9 cellular contexts compared by ENCODE assay signal in genomic region chr4:73735231-73735630, GRCh38. TPM values are rescaled to one million over a fixed set of nuclear protein-coding genes. Genes with fewer than 3 reads are reported as not detected.
A peak's percentile ranks its signal among the peaks of the same experiment; 100 is the strongest.
DNase-seq lines count a peak whose midpoint lies in the region; ATAC-seq and TF ChIP-seq lines count a peak whose summit lies in the region.
"Had no signal": no experiment of that assay in that cellular context is flagged by ENCODE, and none has a peak within 500 bp of the region (broad histone marks: within the 10 kb centered on the region; RNA-seq: fewer than 3 reads in every experiment).

No MANE protein-coding gene starts in this region.

- no peak overlapping the region for H3K9ac ChIP-seq in mammary epithelial cell (ENCODE audit: insufficient read depth, low read length)

- H3K4me1 Mint-ChIP-seq in MCF 10A (ENCODE audit: insufficient read depth, unreplicated experiment), result peaks cover 19% of the 10 kb centered on the region
- H3K4me1 Mint-ChIP-seq in T-cell, result peaks cover 0 to 4% (median 0%) of the 10 kb centered on the region in 3 donors

- POLR2A ChIA-PET in MCF 10A (lab: Yijun Ruan, JAX), result no interaction called here
- POLR2A ChIA-PET in T-cell (lab: Charles Lee), result no interaction called here

- 97% methylated on average over 3 of the region's 3 CpGs for WGBS in mammary epithelial cell (ENCODE audit: low coverage, missing lambda C conversion rate)
- WGBS in upper lobe of left lung, 2 donors, result 42 to 43% methylated on average over 3 of the region's 3 CpGs

- H3K4me1 ChIP-seq in mammary epithelial cell (ENCODE audit: insufficient read depth, low read length) (peaks cover 12% of the 10 kb centered on the region), upper lobe of left lung (peaks cover 30 to 50% (median 38%) of the 10 kb centered on the region in 4 donors)

- H3K4me3 Mint-ChIP-seq in MCF 10A (ENCODE audit: unreplicated experiment), result no peak overlapping the region
- H3K4me3 Mint-ChIP-seq in T-cell, result no peak overlapping the region

- H3K27me3 ChIP-seq in mammary epithelial cell (ENCODE audit: insufficient read depth, low read length), result no peaks in the 10 kb centered on the region
- no peaks in the 10 kb centered on the region for H3K27me3 ChIP-seq in upper lobe of left lung
- H3K27me3 ChIP-seq: cardiac muscle cell had no signal

- TF ChIP-seq POLR2A in upper lobe of left lung (IDR thresholded peaks at IDR 0.05), result no peak

- H3K27ac ChIP-seq in mammary epithelial cell (ENCODE audit: insufficient read depth, low read depth, low read length) (no peak overlapping the region), upper lobe of left lung (peak overlapping the region in 3 of 4 donors; percentile 20 to 77 (median 31))
- H3K27ac ChIP-seq: cardiac muscle cell had no signal

- CTCF ChIA-PET in mammary epithelial cell (lab: Charles Lee; ENCODE audit: low non-redundant PET), result interaction anchor here (0.6 kb wide), 1 partner anchor 426 kb away, joined by 3 read pairs; no protein-coding TSS in a partner anchor
- CTCF ChIA-PET in MCF 10A (lab: Yijun Ruan, JAX), result interaction anchor here (0.6 to 1.0 kb wide), 5 partner anchors 107 to 670 kb away, joined by 3 to 7 read pairs (median 5); no protein-coding TSS in a partner anchor
- CTCF ChIA-PET in T-cell (lab: Charles Lee), result no interaction called here

- no peaks in the 10 kb centered on the region for H3K27me3 Mint-ChIP-seq in MCF 10A (ENCODE audit: insufficient read depth, unreplicated experiment)
- H3K27me3 Mint-ChIP-seq in T-cell, result peaks cover 0 to 4% of the 10 kb centered on the region in 2 donors

- H3K36me3 Mint-ChIP-seq in MCF 10A (ENCODE audit: insufficient read depth, unreplicated experiment) (no peaks in the 10 kb centered on the region), T-cell (no peaks in the 10 kb centered on the region)

- H3K4me3 ChIP-seq in mammary epithelial cell (replicated peaks in 1 of 3; ENCODE audit: insufficient read depth in 1 of 3, low read depth in 2 of 3, low read length in 3 of 3) (no peak overlapping the region), upper lobe of left lung (no peak overlapping the region)
- H3K4me3 ChIP-seq: cardiac muscle cell had no signal

- DNase-seq in mammary epithelial cell, result peak; percentile 35
- DNase-seq in MCF 10A (ENCODE audit: unreplicated experiment), result no peak
- peak; percentile 95 for DNase-seq in SKM-1 treated with dmso at 0.1 percent for 144 hours (lab: John Stamatoyannopoulos, UW; ENCODE audit: unreplicated experiment)
- no peak for DNase-seq in upper lobe of left lung
- DNase-seq in NCI-H187 treated with DMSO at 0.1 percent for 48 hours (lab: John Stamatoyannopoulos, UW), result no peak
- no peak for DNase-seq in NCI-H1092 (lab: John Stamatoyannopoulos, UW)
- no peak for DNase-seq in T-cell

- TF ChIP-seq CTCF in mammary epithelial cell (conservative IDR thresholded peaks at IDR 0.05 in 1 of 2, IDR thresholded peaks at IDR 0.05 in 1 of 2; ENCODE audit: extremely low read depth in 1 of 2, insufficient read depth in 1 of 2, low read depth in 1 of 2, low read length in 2 of 2), result no peak
- TF ChIP-seq CTCF in MCF 10A (IDR thresholded peaks at IDR 0.05; ENCODE audit: unreplicated experiment), result no peak
- TF ChIP-seq CTCF in upper lobe of left lung (IDR thresholded peaks at IDR 0.05), result no peak

- H3K4me2 ChIP-seq in mammary epithelial cell (ENCODE audit: insufficient read depth, low read depth, low read length), result no peak overlapping the region

- dilution Hi-C loops in mammary epithelial cell (cut with HindIII; ENCODE audit: low sequenced_read_pairs), result no loop called here

- no peaks in the 10 kb centered on the region for H3K79me2 ChIP-seq in mammary epithelial cell (ENCODE audit: insufficient read depth, low read length)

- BruUV-seq in mammary epithelial cell (replicated peaks; lab: Mats Ljungman, UMichigan) (no TSS peak), MCF 10A (replicated peaks; lab: Mats Ljungman, UMichigan) (no TSS peak)

- no peaks in the 10 kb centered on the region for H3K36me3 ChIP-seq in mammary epithelial cell (ENCODE audit: insufficient read depth, low read length)
- no peaks in the 10 kb centered on the region for H3K36me3 ChIP-seq in upper lobe of left lung
- H3K36me3 ChIP-seq: cardiac muscle cell had no signal

- no peaks in the 10 kb centered on the region for H4K20me1 ChIP-seq in mammary epithelial cell (ENCODE audit: insufficient read depth, low read length)

- peaks cover 7% of the 10 kb centered on the region for H3K9me3 Mint-ChIP-seq in MCF 10A (ENCODE audit: unreplicated experiment)
- peaks cover 0 to 4% (median 0%) of the 10 kb centered on the region in 3 donors for H3K9me3 Mint-ChIP-seq in T-cell

- ATAC-seq in HG03045 (IDR thresholded peaks at IDR 0.05; ENCODE audit: unreplicated experiment), result peak; percentile 78
- peak in 1 of 2 donors; percentile 57 for ATAC-seq in upper lobe of left lung (ENCODE audit: low FRiP score in 2 of 2)
- no peak for ATAC-seq in T-cell (replicated peaks in 1 of 4)

- H3K27ac Mint-ChIP-seq in MCF 10A (ENCODE audit: low read depth, unreplicated experiment) (no peak overlapping the region), T-cell (no peak overlapping the region)

- TF ChIP-seq EP300 in upper lobe of left lung (IDR thresholded peaks at IDR 0.05), result peak in 2 of 4 donors; percentile 67 to 76

- intact Hi-C loops in mammary epithelial cell (cut with micrococcal nuclease) (no loop called here), MCF 10A (cut with micrococcal nuclease) (no loop called here)

- in situ Hi-C loops in mammary epithelial cell (cut with MboI; ENCODE audit: low sequenced_read_pairs in 2 of 2), result loop anchor here in 1 of 2 donors (25.0 kb wide), 1 partner anchor 127 kb away; the partner anchor contains the start of genes CXCL1 and PF4V1

- no peaks in the 10 kb centered on the region for H3K9me3 ChIP-seq in mammary epithelial cell (replicated peaks; ENCODE audit: insufficient read depth, low read length)
- H3K9me3 ChIP-seq in upper lobe of left lung, result no peaks in the 10 kb centered on the region

- no peak overlapping the region for H2AFZ ChIP-seq in mammary epithelial cell (ENCODE audit: low read depth, low read length)

RNA-seq across cellular contexts. Expression of gene CXCL8, which starts 5.1 kb away (rescaled TPM):
- total RNA-seq in mammary epithelial cell (10 to 100 TPM in 1 of 2 donors, 1 to 10 TPM in 1; 1.0 to 14.0 TPM), MCF 10A (2022) (17.0 and 36.2 TPM in 2 replicates), upper lobe of left lung (10 to 100 TPM in 3 of 6 donors, 1 to 10 TPM in 3; 3.7 to 35.6 (median 12.2) TPM), T-cell (1 to 10 TPM in 1 of 5 donors, under 1 TPM in 4; 0.39 to 1.4 (median 0.67) TPM)
- 5.3 TPM for polyA plus RNA-seq in mammary epithelial cell
- 12.8 TPM for polyA minus RNA-seq in mammary epithelial cell
- total RNA-seq: cardiac muscle cell had no signal
- polyA plus RNA-seq: cardiac muscle cell had no signal

Comparison
In these comparisons a context has a peak if more than half of its experiments do, and no peak if none do; other contexts are left out.
1. DNase-seq: peak in mammary epithelial cell (single experiment) and SKM-1 treated with dmso at 0.1 percent for 144 hours (single experiment); none in MCF 10A (single experiment), upper lobe of left lung (0 of 2), NCI-H187 treated with DMSO at 0.1 percent for 48 hours (single experiment), NCI-H1092 (single experiment) and T-cell (0 of 34).
2. CTCF ChIA-PET loops: an anchor here in mammary epithelial cell (0.6 kb wide) and MCF 10A (0.6 to 1.0 kb wide); none called in T-cell.